28 cellular contexts compared by ENCODE assay signal in the genomic region with DNA sequence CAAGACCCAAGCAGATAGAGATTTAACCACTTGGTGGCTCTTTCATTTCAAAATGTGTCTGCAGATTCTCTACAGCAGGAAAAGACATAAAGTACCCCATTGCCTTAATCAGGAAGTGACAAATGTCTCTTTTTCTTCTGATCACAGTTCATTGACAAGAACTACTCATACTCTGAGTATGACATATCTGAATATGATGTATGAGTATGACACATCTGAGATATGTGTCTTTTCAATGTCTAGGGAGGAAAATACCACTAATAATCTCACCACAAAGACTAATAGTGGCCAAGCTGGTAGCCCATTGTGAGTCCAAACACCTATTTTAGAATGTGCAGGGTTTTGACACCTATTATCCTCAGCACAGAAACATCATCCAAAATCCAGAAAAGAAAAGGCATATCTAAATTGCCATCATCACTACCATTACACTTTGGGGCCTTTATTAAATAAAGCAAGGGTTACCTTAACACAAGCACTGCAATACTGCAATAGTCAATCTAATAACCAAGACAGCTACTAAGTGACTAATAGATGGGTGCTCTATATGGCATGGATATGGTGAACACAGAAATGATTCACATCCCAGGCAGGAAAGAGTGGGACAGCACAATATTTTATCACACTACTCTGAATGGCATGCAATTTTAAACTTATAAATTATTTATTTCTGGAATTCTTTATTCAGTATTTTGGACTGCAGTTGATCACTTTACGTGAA.
"Had no signal": no experiment of that assay in that cellular context is flagged by ENCODE, and none has a peak within 500 bp of the region (broad histone marks: within the 10 kb centered on the region; RNA-seq: fewer than 3 reads in every experiment).

No MANE protein-coding gene starts in this region.

- DNase-seq: islet precursor cell; kidney glomerular epithelial cell; left colon; left lung; lower lobe of right lung; mesendoderm; naive B cell; natural killer cell; nephron progenitor cell; occipital lobe; psoas muscle; right lobe of liver; stimulated activated CD4-positive, alpha-beta T cell treated with anti-CD3 and anti-CD28 coated beads, Interleukin-1b, Interleukin-23, amount 100 ng/mL, for 48 hours; stimulated activated CD4-positive, alpha-beta T cell treated with anti-CD3 and anti-CD28 coated beads, Interleukin-2, amount 100 ng/mL, for 48 hours; stimulated activated CD4-positive, alpha-beta T cell treated with anti-CD3 and anti-CD28 coated beads, Interleukin-4, amount 100 ng/mL, for 4 hours; stimulated activated CD8-positive, alpha-beta memory T cell treated with anti-CD3 and anti-CD28 coated beads, Interleukin-4, amount 100 ng/mL, for 48 hours; stimulated activated naive CD4-positive, alpha-beta T cell treated with Interleukin-2 at 50 U/mL for 16 hours; stimulated activated naive CD8-positive, alpha-beta T cell treated with anti-CD3 and anti-CD28 coated beads, Interleukin-15, amount 100 ng/mL, for 72 hours; substantia nigra; transverse colon; upper lobe of left lung had no signal

- H3K36me3 ChIP-seq: left lung, lower lobe of right lung, neural progenitor cell, neutrophil, right lobe of liver, transverse colon, upper lobe of left lung, vagina had no signal

- H3K27ac Mint-ChIP-seq: mesothelial cell of epicardium; naive B cell; natural killer cell; nephron progenitor cell; neural progenitor cell; stimulated activated memory B cell treated with anti-CD40 and anti-IgM and Interleukin-4, amounts not matched to agents 10 μg/mL and 1 μg/mL and 100 μg/mL, for 72 hours; stimulated activated naive CD8-positive, alpha-beta T cell treated with anti-CD3 and anti-CD28 coated beads, Interleukin-15, amount 100 ng/mL, for 72 hours had no signal

- H3K79me2 ChIP-seq: parathyroid adenoma had no signal

- H3K4me1 Mint-ChIP-seq: mesothelial cell of epicardium; naive B cell; natural killer cell; nephron progenitor cell; neural progenitor cell; stimulated activated memory B cell treated with anti-CD40 and anti-IgM and Interleukin-4, amounts not matched to agents 10 μg/mL and 1 μg/mL and 100 μg/mL, for 72 hours; stimulated activated naive CD8-positive, alpha-beta T cell treated with anti-CD3 and anti-CD28 coated beads, Interleukin-15, amount 100 ng/mL, for 72 hours had no signal

- H2AFZ ChIP-seq: neural progenitor cell, parathyroid adenoma had no signal

- H3K36me3 Mint-ChIP-seq: mesothelial cell of epicardium; neural progenitor cell; stimulated activated memory B cell treated with anti-CD40 and anti-IgM and Interleukin-4, amounts not matched to agents 10 μg/mL and 1 μg/mL and 100 μg/mL, for 72 hours had no signal

- H3K27ac ChIP-seq: left lung, lower lobe of right lung, neural progenitor cell, neutrophil, parathyroid adenoma, psoas muscle, right lobe of liver, transverse colon, upper lobe of left lung, vagina had no signal

- H3K9ac ChIP-seq: neural progenitor cell, parathyroid adenoma had no signal

- H3K4me3 Mint-ChIP-seq: mesothelial cell of epicardium; naive B cell; natural killer cell; nephron progenitor cell; neural progenitor cell; stimulated activated memory B cell treated with anti-CD40 and anti-IgM and Interleukin-4, amounts not matched to agents 10 μg/mL and 1 μg/mL and 100 μg/mL, for 72 hours; stimulated activated naive CD8-positive, alpha-beta T cell treated with anti-CD3 and anti-CD28 coated beads, Interleukin-15, amount 100 ng/mL, for 72 hours had no signal

- H3K4me3 ChIP-seq: left lung, lower lobe of right lung, neural progenitor cell, psoas muscle, right lobe of liver, smooth muscle cell, transverse colon, upper lobe of left lung, vagina had no signal

- H3K4me2 ChIP-seq: neural progenitor cell, smooth muscle cell had no signal

- H3K27me3 Mint-ChIP-seq: stimulated activated memory B cell treated with anti-CD40 and anti-IgM and Interleukin-4, amounts not matched to agents 10 μg/mL and 1 μg/mL and 100 μg/mL, for 72 hours; stimulated activated naive CD8-positive, alpha-beta T cell treated with anti-CD3 and anti-CD28 coated beads, Interleukin-15, amount 100 ng/mL, for 72 hours had no signal

- H3K27me3 ChIP-seq: left lung, neural progenitor cell, neutrophil, right lobe of liver, transverse colon, upper lobe of left lung, vagina had no signal

- ATAC-seq: left colon; left lung; lower lobe of right lung; natural killer cell; psoas muscle; right lobe of liver; stimulated activated memory B cell treated with anti-CD40 and anti-IgM and Interleukin-4, amounts not matched to agents 10 μg/mL and 1 μg/mL and 100 μg/mL, for 72 hours; stimulated activated naive CD8-positive, alpha-beta T cell treated with anti-CD3 and anti-CD28 coated beads, Interleukin-15, amount 100 ng/mL, for 72 hours had no signal

- H3K9me3 ChIP-seq: neutrophil, right lobe of liver, vagina had no signal

- H3K4me1 ChIP-seq: left lung, lower lobe of right lung, neural progenitor cell, parathyroid adenoma, psoas muscle, right lobe of liver, transverse colon, upper lobe of left lung, vagina had no signal
